1 cellular context compared by ENCODE assay signal in genomic region chr17:55398689-55399088, GRCh38.
TF ChIP-seq lines count a peak whose summit lies in the region.

No MANE protein-coding gene starts in this region.

TF ChIP-seq in HepG2, 621 proteins besides CTCF, POLR2A, EP300 and RAD21:
- no peak for TF ChIP-seq PRDM4 (CRISPR knock-in tag; IDR thresholded peaks at IDR 0.05; ENCODE audit: borderline replicate concordance)
- no peak for TF ChIP-seq NR2F1 (CRISPR knock-in tag; IDR thresholded peaks at IDR 0.05)
- 0 out of 2 replicates have a peak, but pooled peaks have one; percentile 47 for TF ChIP-seq ZSCAN9 (CRISPR knock-in tag; IDR thresholded peaks at IDR 0.05; ENCODE audit: borderline replicate concordance)
- peak; percentile 49; the same call in 1 of the 2 replicates for TF ChIP-seq BCL6 (CRISPR knock-in tag; IDR thresholded peaks at IDR 0.05)
- TF ChIP-seq CREM (IDR thresholded peaks at IDR 0.05) = no peak
- TF ChIP-seq CREM (CRISPR knock-in tag; IDR thresholded peaks at IDR 0.05) = no peak
- TF ChIP-seq IRF9 (CRISPR knock-in tag; IDR thresholded peaks at IDR 0.05; ENCODE audit: borderline replicate concordance) = no peak
- peak; percentile 40 to 93 for TF ChIP-seq REST (IDR thresholded peaks at IDR 0.05; ENCODE audit: borderline replicate concordance in 1 of 2, low read depth in 1 of 2, low read length in 2 of 2)
- no peak for TF ChIP-seq AFF4 (CRISPR knock-in tag; IDR thresholded peaks at IDR 0.05)
- no peak for TF ChIP-seq ZFP37 (CRISPR knock-in tag; IDR thresholded peaks at IDR 0.05; ENCODE audit: borderline replicate concordance)
- 0 out of 2 replicates have a peak, but pooled peaks have one; percentile 10 for TF ChIP-seq RXRB (CRISPR knock-in tag; IDR thresholded peaks at IDR 0.05; ENCODE audit: borderline replicate concordance)
- no peak for TF ChIP-seq ZNF839 (CRISPR knock-in tag; IDR thresholded peaks at IDR 0.05; ENCODE audit: borderline replicate concordance)
- TF ChIP-seq SAP130 (CRISPR knock-in tag; IDR thresholded peaks at IDR 0.05; ENCODE audit: low read depth) = peak; percentile 52; the same call in 1 of the 2 replicates
- peak; percentile 47; the same call in 1 of the 2 replicates for TF ChIP-seq ARID5B (CRISPR knock-in tag; IDR thresholded peaks at IDR 0.05)
- TF ChIP-seq ZNF720 (CRISPR knock-in tag; IDR thresholded peaks at IDR 0.05) = no peak
- 0 out of 2 replicates have a peak, but pooled peaks have one; percentile 24 for TF ChIP-seq ZNF766 (CRISPR knock-in tag; IDR thresholded peaks at IDR 0.05; ENCODE audit: borderline replicate concordance)
- 0 out of 2 replicates have a peak, but pooled peaks have one; percentile 11 for TF ChIP-seq KDM3A (CRISPR knock-in tag; IDR thresholded peaks at IDR 0.05; ENCODE audit: low read depth)
- peak; percentile 48; the same call in 1 of the 2 replicates for TF ChIP-seq ZNF644 (CRISPR knock-in tag; IDR thresholded peaks at IDR 0.05; ENCODE audit: low read depth)
- 0 out of 2 replicates have a peak, but pooled peaks have one; percentile 41 for TF ChIP-seq ZNF790 (CRISPR knock-in tag; IDR thresholded peaks at IDR 0.05; ENCODE audit: borderline replicate concordance)
- TF ChIP-seq MIER2 (CRISPR knock-in tag; IDR thresholded peaks at IDR 0.05) = peak; percentile 95
- 0 out of 2 replicates have a peak, but pooled peaks have one; percentile 29 for TF ChIP-seq RBFOX2 (IDR thresholded peaks at IDR 0.05; ENCODE audit: low read depth, low read length)
- peak; percentile 59 for TF ChIP-seq TFAP4 (IDR thresholded peaks at IDR 0.05; ENCODE audit: borderline replicate concordance, low read depth)
- TF ChIP-seq ZNF205 (CRISPR knock-in tag; IDR thresholded peaks at IDR 0.05) = 0 out of 2 replicates have a peak, but pooled peaks have one; percentile 49
- TF ChIP-seq FOXK1 (CRISPR knock-in tag; IDR thresholded peaks at IDR 0.05; ENCODE audit: borderline replicate concordance, low read depth) = no peak
- no peak for TF ChIP-seq ZMAT3 (CRISPR knock-in tag; conservative IDR thresholded peaks at IDR 0.05)
- 0 out of 2 replicates have a peak, but pooled peaks have one; percentile 14 for TF ChIP-seq HNF4A (CRISPR knock-in tag; IDR thresholded peaks at IDR 0.05)
- peak; percentile 55; the same call in 1 of the 2 replicates for TF ChIP-seq SALL1 (CRISPR knock-in tag; IDR thresholded peaks at IDR 0.05)
- TF ChIP-seq ZBTB38 (CRISPR knock-in tag; IDR thresholded peaks at IDR 0.05) = peak; percentile 61; the same call in 1 of the 2 replicates
- peak; percentile 81; the same call in 1 of the 2 replicates for TF ChIP-seq EHMT2 (IDR thresholded peaks at IDR 0.05; ENCODE audit: borderline replicate concordance, low read depth, low read length)
